Comparison of ENCODE assay signal across 12 cellular contexts in the genomic region with DNA sequence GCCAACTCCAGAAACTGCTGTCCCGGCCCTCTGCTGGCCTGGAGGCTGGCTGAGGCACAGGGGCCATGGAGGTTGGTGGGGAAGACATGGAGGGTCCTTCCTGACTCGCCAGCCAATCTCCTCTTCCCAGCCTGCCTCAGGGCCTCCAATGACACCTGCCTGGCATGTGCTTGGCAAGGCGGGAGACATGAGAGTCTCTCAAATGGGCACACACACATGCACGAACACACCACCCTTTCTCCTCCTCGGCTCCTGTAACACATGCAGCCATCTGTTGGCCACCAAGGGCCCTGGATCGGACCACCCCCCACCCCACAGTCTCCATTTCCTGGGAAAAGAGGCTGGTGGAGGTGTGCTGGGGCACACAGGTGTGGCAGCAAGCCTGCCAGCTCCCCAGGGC. TPM values are rescaled to one million over a fixed set of nuclear protein-coding genes. Genes with fewer than 3 reads are reported as not detected.
DNase-seq lines count a peak whose midpoint lies in the region; ATAC-seq and TF ChIP-seq lines count a peak whose summit lies in the region.
"Had no signal": no experiment of that assay in that cellular context is flagged by ENCODE, and none has a peak within 500 bp of the region (broad histone marks: within the 10 kb centered on the region; RNA-seq: fewer than 3 reads in every experiment).

No MANE protein-coding gene starts in this region.

- no peaks in the 10 kb centered on the region for H3K9me3 ChIP-seq in A673 (ENCODE audit: low read depth, low read length, poor library complexity, severe bottlenecking)
- no peaks in the 10 kb centered on the region for H3K9me3 ChIP-seq in Caco-2
- H3K9me3 ChIP-seq: thyroid gland had no signal

- BruUV-seq in A673 (replicated peaks; lab: Mats Ljungman, UMichigan) (no TSS peak), Caco-2 (replicated peaks; lab: Mats Ljungman, UMichigan) (no TSS peak)

- peaks cover 5 to 12% (median 10%) of the 10 kb centered on the region in 3 donors for H3K4me1 Mint-ChIP-seq in IgD-negative memory B cell
- H3K4me1 Mint-ChIP-seq in central memory CD8-positive, alpha-beta T cell, result peaks cover 17% of the 10 kb centered on the region
- peaks cover 21 to 38% (median 31%) of the 10 kb centered on the region in 4 donors for H3K4me1 Mint-ChIP-seq in naive thymus-derived CD8-positive, alpha-beta T cell
- H3K4me1 Mint-ChIP-seq in Caco-2 (ENCODE audit: low read depth, unreplicated experiment), result no peaks in the 10 kb centered on the region

- H3K9me3 Mint-ChIP-seq in IgD-negative memory B cell (no peaks in the 10 kb centered on the region), Caco-2 (ENCODE audit: unreplicated experiment) (peaks cover 9% of the 10 kb centered on the region)
- H3K9me3 Mint-ChIP-seq in central memory CD8-positive, alpha-beta T cell, result no peaks in the 10 kb centered on the region
- peaks cover 0 to 7% (median 0%) of the 10 kb centered on the region in 9 donors for H3K9me3 Mint-ChIP-seq in naive thymus-derived CD8-positive, alpha-beta T cell

- peak overlapping the region; percentile 43 for H3K27ac ChIP-seq in A673 (ENCODE audit: low read depth, low read length, poor library complexity, severe bottlenecking)
- H3K27ac ChIP-seq: thyroid gland had no signal

- DNase-seq in A673 (ENCODE audit: low spot score) (no peak), foreskin melanocyte (no peak), SHP77 treated with DMSO at 0.1 percent for 48 hours (lab: John Stamatoyannopoulos, UW) (no peak), Caco-2 (no peak), glomerular visceral epithelial cell (ENCODE audit: extremely low spot score) (no peak)
- no peak for DNase-seq in central memory CD8-positive, alpha-beta T cell (ENCODE audit: low spot score in 2 of 2)
- no peak for DNase-seq in naive thymus-derived CD8-positive, alpha-beta T cell
- DNase-seq: COR-L47, NCI-H524 treated with DMSO at 0.1 percent for 48 hours had no signal

- H3K4me1 ChIP-seq in A673 (ENCODE audit: insufficient read depth, low read length, poor library complexity, severe bottlenecking), result peaks cover 13% of the 10 kb centered on the region
- H3K4me1 ChIP-seq in Caco-2, result peaks cover 9% of the 10 kb centered on the region; the same call in 1 of the 2 replicates

- no peak for TF ChIP-seq CTCF in A673 (conservative IDR thresholded peaks at IDR 0.05; ENCODE audit: low read depth, low read length)
- TF ChIP-seq CTCF in Caco-2 (IDR thresholded peaks at IDR 0.05; ENCODE audit: insufficient read depth in 1 of 2, low read depth in 1 of 2, low read length in 1 of 2, severe bottlenecking in 1 of 2, unreplicated experiment in 1 of 2), result no peak

- intact Hi-C loops in A673 (cut with micrococcal nuclease; ENCODE audit: unreplicated experiment), result no loop called here
- intact Hi-C loops in Caco-2 (cut with micrococcal nuclease; ENCODE audit: unreplicated experiment), result no loop called here

- H3K27me3 Mint-ChIP-seq in IgD-negative memory B cell (peaks cover 3% of the 10 kb centered on the region), Caco-2 (ENCODE audit: insufficient read depth, unreplicated experiment) (no peaks in the 10 kb centered on the region)
- no peaks in the 10 kb centered on the region for H3K27me3 Mint-ChIP-seq in central memory CD8-positive, alpha-beta T cell
- H3K27me3 Mint-ChIP-seq in naive thymus-derived CD8-positive, alpha-beta T cell, result no peaks in the 10 kb centered on the region
- H3K27me3 Mint-ChIP-seq: memory B cell had no signal

- H3K36me3 ChIP-seq in A673 (ENCODE audit: insufficient read depth, low read length, poor library complexity, severe bottlenecking) (no peaks in the 10 kb centered on the region), Caco-2 (ENCODE audit: control insufficient read depth, insufficient read depth, low read length) (no peaks in the 10 kb centered on the region)
- H3K36me3 ChIP-seq: thyroid gland had no signal

- CTCF ChIA-PET in A673 (lab: Charles Lee), result no interaction called here
- CTCF ChIA-PET in Caco-2 (lab: Charles Lee), result no interaction called here

- POLR2A ChIA-PET in A673 (lab: Charles Lee; ENCODE audit: low non-redundant PET) (no interaction called here), Caco-2 (lab: Charles Lee) (no interaction called here)
- POLR2A ChIA-PET in naive thymus-derived CD8-positive, alpha-beta T cell (lab: Charles Lee), result interaction anchor here (1.7 to 2.4 kb wide), 2 partner anchors 56 to 233 kb away, joined by 9 to 16 read pairs; a partner anchor contains a TSS

- H3K4me3 Mint-ChIP-seq in IgD-negative memory B cell (no peak overlapping the region), Caco-2 (ENCODE audit: unreplicated experiment) (no peak overlapping the region)
- no peak overlapping the region for H3K4me3 Mint-ChIP-seq in central memory CD8-positive, alpha-beta T cell
- H3K4me3 Mint-ChIP-seq in naive thymus-derived CD8-positive, alpha-beta T cell, result peak overlapping the region in 2 of 10 donors; percentile 69 to 85

- H3K27me3 ChIP-seq in A673 (replicated peaks; ENCODE audit: insufficient read depth, low read depth, low read length, poor library complexity) (no peaks in the 10 kb centered on the region), Caco-2 (replicated peaks; ENCODE audit: control insufficient read depth, insufficient read depth, low read length) (no peaks in the 10 kb centered on the region)
- H3K27me3 ChIP-seq: thyroid gland had no signal

- ATAC-seq in central memory CD8-positive, alpha-beta T cell (replicated peaks; ENCODE audit: extremely low read depth, poor library complexity, severe bottlenecking), result no peak
- no peak for ATAC-seq in naive thymus-derived CD8-positive, alpha-beta T cell

- H3K27ac Mint-ChIP-seq in IgD-negative memory B cell, result peak overlapping the region in 2 of 3 donors; percentile 2 to 80
- peak overlapping the region; percentile 54 for H3K27ac Mint-ChIP-seq in central memory CD8-positive, alpha-beta T cell (ENCODE audit: low read depth)
- peak overlapping the region in 9 of 10 donors; percentile 47 to 97 (median 86) for H3K27ac Mint-ChIP-seq in naive thymus-derived CD8-positive, alpha-beta T cell
- no peak overlapping the region for H3K27ac Mint-ChIP-seq in Caco-2 (ENCODE audit: unreplicated experiment)

- H3K36me3 Mint-ChIP-seq in IgD-negative memory B cell (no peaks in the 10 kb centered on the region), Caco-2 (ENCODE audit: insufficient read depth, unreplicated experiment) (no peaks in the 10 kb centered on the region)
- peaks cover 3% of the 10 kb centered on the region for H3K36me3 Mint-ChIP-seq in central memory CD8-positive, alpha-beta T cell (ENCODE audit: insufficient read depth)
- no peaks in the 10 kb centered on the region for H3K36me3 Mint-ChIP-seq in naive thymus-derived CD8-positive, alpha-beta T cell
- H3K36me3 Mint-ChIP-seq: memory B cell had no signal

- H3K4me3 ChIP-seq in A673 (ENCODE audit: low read depth, low read length, poor library complexity, severe bottlenecking), result no peak overlapping the region
- no peak overlapping the region for H3K4me3 ChIP-seq in Caco-2 (ENCODE audit: low read depth, low read length)
- H3K4me3 ChIP-seq: thyroid gland had no signal

RNA-seq across cellular contexts. Expression of a gene that starts 56.4 kb away (rescaled TPM):
- total RNA-seq in A673 (2021) (126 and 140 TPM in 2 replicates), Caco-2 (2022) (117 and 123 TPM in 2 replicates)
- polyA plus RNA-seq in IgD-negative memory B cell, result 46.3 TPM
- total RNA-seq in naive thymus-derived CD8-positive, alpha-beta T cell, result 10 to 100 TPM; 64.8 to 66.7 TPM
- 10 to 100 TPM; 31.6 to 37.0 (median 34.2) TPM for polyA plus RNA-seq in naive thymus-derived CD8-positive, alpha-beta T cell
